ENCODE assay signal across 17 cellular contexts in the genomic region with DNA sequence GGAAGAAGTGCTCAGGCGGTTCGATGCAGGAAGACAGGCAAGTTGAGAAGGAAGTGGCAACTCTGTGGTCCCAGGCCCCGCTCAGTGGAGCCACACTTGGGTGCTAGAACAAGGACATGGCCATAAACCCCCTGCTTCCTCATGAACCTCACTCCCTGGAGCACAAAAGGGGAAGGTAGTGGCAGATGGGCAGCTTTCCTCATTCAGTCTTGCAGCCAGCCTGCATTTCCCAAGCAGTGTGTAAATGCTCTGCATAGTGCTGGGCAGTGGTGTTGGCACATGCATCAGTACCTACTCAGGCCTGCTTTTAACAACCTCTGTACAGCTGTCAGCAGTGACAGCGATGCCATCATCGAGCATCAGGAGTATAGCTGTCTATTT. TPM values are rescaled to one million over a fixed set of nuclear protein-coding genes. Genes with fewer than 3 reads are reported as not detected.
A peak's percentile ranks its signal among the peaks of the same experiment; 100 is the strongest.
DNase-seq lines count a peak whose midpoint lies in the region; ATAC-seq, FAIRE-seq and TF ChIP-seq lines count a peak whose summit lies in the region.
"Had no signal": no experiment of that assay in that cellular context is flagged by ENCODE, and none has a peak within 500 bp of the region (broad histone marks: within the 10 kb centered on the region; RNA-seq: fewer than 3 reads in every experiment).

No MANE protein-coding gene starts in this region.

- no peaks in the 10 kb centered on the region for H3K36me3 ChIP-seq in pancreas
- H3K36me3 ChIP-seq in GM23338 (ENCODE audit: insufficient read depth) = no peaks in the 10 kb centered on the region

- peak; percentile 49 for DNase-seq in GDM1 (lab: John Stamatoyannopoulos, UW)
- DNase-seq in SIG-M5 (lab: John Stamatoyannopoulos, UW) = peak; percentile 30
- peak; percentile 41 for DNase-seq in left ventricle myocardium superior
- DNase-seq in pancreas = peak in 1 of 6 donors; percentile 24
- no peak for DNase-seq in GM23338 (ENCODE audit: low spot score)
- DNase-seq in GM12891 (ENCODE audit: insufficient read length, low spot score) = no peak
- DNase-seq in activated naive CD4-positive, alpha-beta T cell treated with anti-CD3 and anti-CD28 coated beads, Interleukin-2, amount 50 U/mL, for 72 hours (ENCODE audit: low spot score in 2 of 2) = no peak
- DNase-seq in DMS153 treated with DMSO at 0.1 percent for 48 hours (lab: John Stamatoyannopoulos, UW; ENCODE audit: unreplicated experiment) = no peak
- DNase-seq: effector memory CD8-positive, alpha-beta T cell; NCI-H1092 treated with DMSO at 0.1 percent for 48 hours; stimulated activated CD4-positive, alpha-beta T cell treated with anti-CD3 and anti-CD28 coated beads, Interleukin-1b, Interleukin-23, amount 100 ng/mL, for 48 hours; stimulated activated naive CD8-positive, alpha-beta T cell treated with anti-CD3 and anti-CD28 coated beads, Interleukin-15, Interleukin-2, amounts not matched to agents 100 U/mL and 50 U/mL, for 24 hours; trophoblast cell had no signal

- peaks cover 22% of the 10 kb centered on the region for H3K4me1 Mint-ChIP-seq in GM23338

- H3K4me1 ChIP-seq in pancreas (no peaks in the 10 kb centered on the region), GM23338 (ENCODE audit: insufficient read depth) (no peaks in the 10 kb centered on the region)

- H3K4me3 ChIP-seq in pancreas (no peak overlapping the region), GM23338 (no peak overlapping the region)

- no peak overlapping the region for H3K4me2 ChIP-seq in GM23338

- TF ChIP-seq POLR2A in GM12891 (IDR thresholded peaks at IDR 0.05; ENCODE audit: low read depth, low read length) = no peak

- FAIRE-seq in pancreas (lab: Jason Lieb, UNC) (no peak), GM12891 (lab: Jason Lieb, UNC) (no peak)
- FAIRE-seq: astrocyte, H54 had no signal

- intact Hi-C loops in left ventricle myocardium superior (cut with micrococcal nuclease) (no loop called here), pancreas (cut with DNase I) (no loop called here)

- H3K27ac Mint-ChIP-seq in GM23338 = no peak overlapping the region
- no peak overlapping the region for H3K27ac Mint-ChIP-seq in activated naive CD4-positive, alpha-beta T cell treated with anti-CD3 and anti-CD28 coated beads, Interleukin-2, amount 50 U/mL, for 72 hours
- H3K27ac Mint-ChIP-seq: effector memory CD8-positive, alpha-beta T cell had no signal

- TF ChIP-seq CTCF in pancreas (IDR thresholded peaks at IDR 0.05) (no peak), GM23338 (conservative IDR thresholded peaks at IDR 0.05; ENCODE audit: low read depth in 2 of 2) (no peak)

- no peaks in the 10 kb centered on the region for H4K20me1 ChIP-seq in GM23338 (replicated peaks; ENCODE audit: insufficient read depth)

- no peak overlapping the region for H2AFZ ChIP-seq in GM23338

- peaks cover 4% of the 10 kb centered on the region for H3K27me3 Mint-ChIP-seq in GM23338 (ENCODE audit: insufficient read depth, low read depth, poor library complexity)

- H3K79me2 ChIP-seq in GM23338 (replicated peaks; ENCODE audit: insufficient read depth) = no peaks in the 10 kb centered on the region

- no peaks in the 10 kb centered on the region for H3F3A ChIP-seq in GM23338 (replicated peaks; ENCODE audit: low read depth)

- H3K9me3 Mint-ChIP-seq in GM23338 = no peaks in the 10 kb centered on the region
- H3K9me3 Mint-ChIP-seq in activated naive CD4-positive, alpha-beta T cell treated with anti-CD3 and anti-CD28 coated beads, Interleukin-2, amount 50 U/mL, for 72 hours = no peaks in the 10 kb centered on the region
- H3K9me3 Mint-ChIP-seq: effector memory CD8-positive, alpha-beta T cell had no signal

- H3K27me3 ChIP-seq in pancreas (no peaks in the 10 kb centered on the region), GM23338 (ENCODE audit: insufficient read depth) (no peaks in the 10 kb centered on the region)

- H3K9me2 ChIP-seq in GM23338 (ENCODE audit: insufficient read depth) = no peaks in the 10 kb centered on the region

- H3K9me3 ChIP-seq in pancreas = no peaks in the 10 kb centered on the region

- no peaks in the 10 kb centered on the region for H3K36me3 Mint-ChIP-seq in GM23338 (ENCODE audit: low read depth)
- no peaks in the 10 kb centered on the region for H3K36me3 Mint-ChIP-seq in activated naive CD4-positive, alpha-beta T cell treated with anti-CD3 and anti-CD28 coated beads, Interleukin-2, amount 50 U/mL, for 72 hours

- WGBS in pancreas, 2 donors = 89 to 96% methylated on average over 5 of the region's 5 CpGs

- ATAC-seq in left ventricle myocardium superior (peak; percentile 64), pancreas (peak in 3 of 4 donors; percentile 11 to 67 (median 51)), GM23338 (no peak)
- no peak for ATAC-seq in activated naive CD4-positive, alpha-beta T cell treated with anti-CD3 and anti-CD28 coated beads, Interleukin-2, amount 50 U/mL, for 72 hours
- ATAC-seq: effector memory CD8-positive, alpha-beta T cell; Panc1; SK-N-SH treated with all-trans-retinoic acid at 6 μM for 48 hours; stimulated activated naive CD8-positive, alpha-beta T cell treated with anti-CD3 and anti-CD28 coated beads, Interleukin-15, Interleukin-2, amounts not matched to agents 100 U/mL and 50 U/mL, for 24 hours had no signal

- H3K27ac ChIP-seq in pancreas = no peak overlapping the region
- H3K27ac ChIP-seq in GM23338 (ENCODE audit: low read depth) = no peak overlapping the region

- H3K4me3 Mint-ChIP-seq in GM23338 = no peak overlapping the region
- H3K4me3 Mint-ChIP-seq: effector memory CD8-positive, alpha-beta T cell had no signal

TF ChIP-seq in GM23338, 12 proteins besides CTCF, POLR2A, EP300 and RAD21 (continues in another document):
- TF ChIP-seq EZH2phosphoT487 (IDR thresholded peaks at IDR 0.05; ENCODE audit: unreplicated experiment) (no peak), CREB1 (CRISPR knock-in tag; IDR thresholded peaks at IDR 0.05; ENCODE audit: low read depth) (no peak), EZH2 (IDR thresholded peaks at IDR 0.05; ENCODE audit: low read depth, unreplicated experiment) (no peak), ETS1 (IDR thresholded peaks at IDR 0.05) (no peak), STAT1 (IDR thresholded peaks at IDR 0.05; ENCODE audit: unreplicated experiment) (no peak)

TF ChIP-seq in GM12891, 5 proteins besides CTCF, POLR2A, EP300 and RAD21:
- TF ChIP-seq SPI1 (IDR thresholded peaks at IDR 0.05; ENCODE audit: low read depth, low read length) = no peak
- no peak for TF ChIP-seq TAF1 (IDR thresholded peaks at IDR 0.05; ENCODE audit: low read depth, low read length)
- no peak for TF ChIP-seq POLR2AphosphoS5 (IDR thresholded peaks at IDR 0.05; ENCODE audit: low read depth, low read length)
- TF ChIP-seq PAX5 (IDR thresholded peaks at IDR 0.05; ENCODE audit: insufficient read depth, low read length, severe bottlenecking) = no peak
- no peak for TF ChIP-seq POU2F2 (IDR thresholded peaks at IDR 0.05; ENCODE audit: low read depth, low read length)

RNA-seq across cellular contexts. Expression of gene LGALSL, which starts 13.5 kb away (rescaled TPM):
- total RNA-seq in left ventricle myocardium superior (5.8 TPM), pancreas (1 to 10 TPM; 4.9 to 7.3 (median 5.8) TPM)
- polyA plus RNA-seq in pancreas (1 to 10 TPM; 3.5 to 8.6 TPM), GM23338 (2016; fragmentation: Nextera tagmentation; extraction: Ambion mirVana) (19.0 and 28.4 TPM in 2 replicates)
- 18.5 and 20.6 TPM in 2 replicates for total RNA-seq in GM23338 (2014; rRNA removed; shearing (Covaris generic))
- polyA plus RNA-seq in GM12891 (2012; ENCODE audit: low read depth, missing spikeins) = 5.8 TPM
- 1 to 10 TPM; 1.0 to 1.2 TPM for total RNA-seq in activated naive CD4-positive, alpha-beta T cell treated with anti-CD3 and anti-CD28 coated beads, Interleukin-2, amount 50 U/mL, for 72 hours

RNA-seq across cellular contexts. Expression of gene AFTPH, which starts 56.7 kb away (rescaled TPM):
- total RNA-seq in left ventricle myocardium superior = 13.0 TPM
- total RNA-seq in pancreas = 10 to 100 TPM; 16.1 to 26.3 (median 19.2) TPM
- polyA plus RNA-seq in pancreas = 10 to 100 TPM; 19.7 to 35.4 TPM
- total RNA-seq in GM23338 (2014; rRNA removed; shearing (Covaris generic)) = 19.7 and 20.6 TPM in 2 replicates
- 14.9 and 16.1 TPM in 2 replicates for polyA plus RNA-seq in GM23338 (2016; fragmentation: Nextera tagmentation; extraction: Ambion mirVana)
- polyA plus RNA-seq in GM12891 (2012; ENCODE audit: low read depth, missing spikeins) = 32.6 TPM
- 10 to 100 TPM; 34.1 to 48.5 TPM for total RNA-seq in activated naive CD4-positive, alpha-beta T cell treated with anti-CD3 and anti-CD28 coated beads, Interleukin-2, amount 50 U/mL, for 72 hours

Comparison
In these comparisons a context has a peak if more than half of its experiments do, and no peak if none do; other contexts are left out.
1. DNase-seq: peak in GDM1 (single experiment), SIG-M5 (single experiment) and left ventricle myocardium superior (single experiment); none in GM23338 (single experiment), GM12891 (single experiment), activated naive CD4-positive, alpha-beta T cell treated with anti-CD3 and anti-CD28 coated beads, Interleukin-2, amount 50 U/mL, for 72 hours (0 of 2) and DMS153 treated with DMSO at 0.1 percent for 48 hours (single experiment).
2. ATAC-seq: peak in left ventricle myocardium superior (single experiment) and pancreas (3 of 4); none in GM23338 (single experiment) and activated naive CD4-positive, alpha-beta T cell treated with anti-CD3 and anti-CD28 coated beads, Interleukin-2, amount 50 U/mL, for 72 hours (0 of 2).